In the genomic region with DNA sequence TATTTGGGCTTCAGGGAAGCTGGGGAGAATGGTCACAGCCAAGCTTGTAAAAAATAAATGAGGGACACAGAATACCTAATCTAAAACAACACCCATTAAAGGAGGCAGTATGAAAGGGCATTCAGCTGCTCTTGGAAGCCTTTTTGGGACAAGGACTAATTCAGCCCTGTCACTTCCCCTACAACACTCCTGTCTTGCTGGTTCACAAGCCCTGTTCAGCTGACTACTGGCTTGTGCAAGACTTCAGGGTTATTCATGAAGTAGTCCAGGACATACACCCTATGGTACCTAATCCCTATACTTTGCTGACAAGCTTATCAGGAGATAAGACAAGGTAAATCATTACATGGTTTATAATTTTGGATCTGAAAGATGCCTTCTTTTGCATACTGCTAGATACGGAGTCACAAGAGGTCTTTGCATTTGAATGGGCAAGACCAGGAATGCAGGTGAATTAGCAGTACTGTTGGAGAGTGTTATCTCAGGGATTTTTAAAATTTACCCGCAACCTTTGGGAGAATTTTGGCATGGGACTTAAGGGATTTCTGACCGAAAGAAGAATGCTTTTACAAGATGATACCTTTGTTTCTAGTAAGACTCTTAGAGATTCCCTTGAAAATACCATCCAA, we compare ENCODE assay signal across 32 cellular contexts.
"Had no signal": no experiment of that assay in that cellular context is flagged by ENCODE, and none has a peak within 500 bp of the region (broad histone marks: within the 10 kb centered on the region; RNA-seq: fewer than 3 reads in every experiment).

No MANE protein-coding gene starts in this region.

- H3K9me3 ChIP-seq: breast epithelium, gastrocnemius medialis, left lung, lower lobe of right lung, neutrophil, thoracic aorta, upper lobe of left lung, vagina had no signal

- ATAC-seq: activated T-cell treated with anti-CD3 and anti-CD28 coated beads, Interleukin-2, amount 50 U/mL, for 4 hours; activated T-helper 17 cell treated with anti-CD3 and anti-CD28 coated beads, Interleukin-2, amount 50 U/mL, for 72 hours; gastrocnemius medialis; left lung; lower lobe of right lung; sciatic nerve; stimulated activated effector memory CD8-positive, alpha-beta T cell treated with anti-CD3 and anti-CD28 coated beads, Interleukin-12 subunit alpha, Interleukin-12 subunit beta, amount 100 ng/mL, for 72 hours; T-helper 17 cell had no signal

- H3K27me3 Mint-ChIP-seq: activated CD4-positive, alpha-beta memory T cell treated with anti-CD3 and anti-CD28 coated beads, Interleukin-2, amount 10 ng/mL, durations not matched to agents 7 days and 5 days; activated CD4-positive, alpha-beta T cell treated with anti-CD3 and anti-CD28 coated beads, Interleukin-2, amount 10 ng/mL, durations not matched to agents 7 days and 5 days; activated T-helper 17 cell treated with anti-CD3 and anti-CD28 coated beads, Interleukin-2, amount 50 U/mL, for 72 hours; progenitor cell of endocrine pancreas; stimulated activated naive CD8-positive, alpha-beta T cell treated with anti-CD3 and anti-CD28 coated beads, Interleukin-15, Interleukin-2, amounts not matched to agents 100 ng/mL and 50 ng/mL, for 24 hours; T-helper 17 cell had no signal

- H3K4me1 Mint-ChIP-seq: activated CD4-positive, alpha-beta memory T cell treated with anti-CD3 and anti-CD28 coated beads, Interleukin-2, amount 10 ng/mL, durations not matched to agents 7 days and 5 days; activated CD4-positive, alpha-beta T cell treated with anti-CD3 and anti-CD28 coated beads, Interleukin-2, amount 10 ng/mL, durations not matched to agents 7 days and 5 days; activated T-helper 17 cell treated with anti-CD3 and anti-CD28 coated beads, Interleukin-2, amount 50 U/mL, for 72 hours; nephron; stimulated activated effector memory CD8-positive, alpha-beta T cell treated with anti-CD3 and anti-CD28 coated beads, Interleukin-12 subunit alpha, Interleukin-12 subunit beta, amount 100 ng/mL, for 72 hours; T-helper 17 cell had no signal

- H3K36me3 ChIP-seq: breast epithelium, gastrocnemius medialis, left lung, lower lobe of right lung, neutrophil, thoracic aorta, upper lobe of left lung, vagina, WERI-Rb-1 had no signal

- DNase-seq: activated CD4-positive, alpha-beta memory T cell treated with anti-CD3 and anti-CD28 coated beads, Interleukin-2, amount 10 ng/mL, durations not matched to agents 7 days and 5 days; activated CD4-positive, alpha-beta T cell treated with anti-CD3 and anti-CD28 coated beads, Interleukin-2, amount 10 ng/mL, durations not matched to agents 7 days and 5 days; activated CD4-positive, CD25-positive, alpha-beta regulatory T cell treated with anti-CD3 and anti-CD28 coated beads, Interleukin-2, amount 50 U/mL, for 72 hours; activated gamma-delta T cell treated with Interleukin-2 at 50 U/mL for 16 hours; activated naive CD4-positive, alpha-beta T cell treated with anti-CD3 and anti-CD28 coated beads, Interleukin-2, amount 50 U/mL, for 16 hours; activated T-cell treated with anti-CD3 and anti-CD28 coated beads, Interleukin-2, amount 50 U/mL, for 4 hours; amygdala; central memory CD4-positive, alpha-beta T cell; gastrocnemius medialis; glutamatergic neuron; hippocampal formation; kidney glomerular epithelial cell; left lung; lower lobe of right lung; mesenchymal stem cell; stimulated activated CD4-positive, alpha-beta T cell treated with anti-CD3 and anti-CD28 coated beads, Interleukin-4, amount 100 ng/mL, for 24 hours; T-helper 17 cell; T1000; upper lobe of left lung; WERI-Rb-1 had no signal

- H3K9me3 Mint-ChIP-seq: activated CD4-positive, alpha-beta memory T cell treated with anti-CD3 and anti-CD28 coated beads, Interleukin-2, amount 10 ng/mL, durations not matched to agents 7 days and 5 days; activated CD4-positive, alpha-beta T cell treated with anti-CD3 and anti-CD28 coated beads, Interleukin-2, amount 10 ng/mL, durations not matched to agents 7 days and 5 days; activated T-cell treated with anti-CD3 and anti-CD28 coated beads, Interleukin-2, amount 50 U/mL, for 4 hours; activated T-helper 17 cell treated with anti-CD3 and anti-CD28 coated beads, Interleukin-2, amount 50 U/mL, for 72 hours; nephron; stimulated activated effector memory CD8-positive, alpha-beta T cell treated with anti-CD3 and anti-CD28 coated beads, Interleukin-12 subunit alpha, Interleukin-12 subunit beta, amount 100 ng/mL, for 72 hours; stimulated activated naive CD8-positive, alpha-beta T cell treated with anti-CD3 and anti-CD28 coated beads, Interleukin-15, Interleukin-2, amounts not matched to agents 100 ng/mL and 50 ng/mL, for 24 hours had no signal

- H3K27ac ChIP-seq: breast epithelium, epithelial cell of prostate, gastrocnemius medialis, left lung, lower lobe of right lung, neutrophil, skin epidermis, thoracic aorta, upper lobe of left lung, vagina, WERI-Rb-1 had no signal

- H3K4me1 ChIP-seq: breast epithelium, gastrocnemius medialis, left lung, lower lobe of right lung, upper lobe of left lung, vagina had no signal

- H3K4me3 Mint-ChIP-seq: activated CD4-positive, alpha-beta memory T cell treated with anti-CD3 and anti-CD28 coated beads, Interleukin-2, amount 10 ng/mL, durations not matched to agents 7 days and 5 days; activated CD4-positive, alpha-beta T cell treated with anti-CD3 and anti-CD28 coated beads, Interleukin-2, amount 10 ng/mL, durations not matched to agents 7 days and 5 days; activated T-cell treated with anti-CD3 and anti-CD28 coated beads, Interleukin-2, amount 50 U/mL, for 4 hours; activated T-helper 17 cell treated with anti-CD3 and anti-CD28 coated beads, Interleukin-2, amount 50 U/mL, for 72 hours; nephron; stimulated activated effector memory CD8-positive, alpha-beta T cell treated with anti-CD3 and anti-CD28 coated beads, Interleukin-12 subunit alpha, Interleukin-12 subunit beta, amount 100 ng/mL, for 72 hours; stimulated activated naive CD8-positive, alpha-beta T cell treated with anti-CD3 and anti-CD28 coated beads, Interleukin-15, Interleukin-2, amounts not matched to agents 100 ng/mL and 50 ng/mL, for 24 hours; T-helper 17 cell had no signal

- H3K36me3 Mint-ChIP-seq: stimulated activated effector memory CD8-positive, alpha-beta T cell treated with anti-CD3 and anti-CD28 coated beads, Interleukin-12 subunit alpha, Interleukin-12 subunit beta, amount 100 ng/mL, for 72 hours had no signal

- H3K27me3 ChIP-seq: gastrocnemius medialis, left lung, neutrophil, upper lobe of left lung, vagina had no signal

- H3K4me3 ChIP-seq: breast epithelium, gastrocnemius medialis, left lung, lower lobe of right lung, skin epidermis, thoracic aorta, upper lobe of left lung, vagina had no signal

- H3K27ac Mint-ChIP-seq: activated CD4-positive, alpha-beta memory T cell treated with anti-CD3 and anti-CD28 coated beads, Interleukin-2, amount 10 ng/mL, durations not matched to agents 7 days and 5 days; activated CD4-positive, alpha-beta T cell treated with anti-CD3 and anti-CD28 coated beads, Interleukin-2, amount 10 ng/mL, durations not matched to agents 7 days and 5 days; activated T-helper 17 cell treated with anti-CD3 and anti-CD28 coated beads, Interleukin-2, amount 50 U/mL, for 72 hours; nephron; progenitor cell of endocrine pancreas; stimulated activated effector memory CD8-positive, alpha-beta T cell treated with anti-CD3 and anti-CD28 coated beads, Interleukin-12 subunit alpha, Interleukin-12 subunit beta, amount 100 ng/mL, for 72 hours; stimulated activated naive CD8-positive, alpha-beta T cell treated with anti-CD3 and anti-CD28 coated beads, Interleukin-15, Interleukin-2, amounts not matched to agents 100 ng/mL and 50 ng/mL, for 24 hours; T-helper 17 cell had no signal
